Comparison of ENCODE assay signal across 14 cellular contexts in genomic region chr20:58457083-58457680, GRCh38. TPM values are rescaled to one million over a fixed set of nuclear protein-coding genes. Genes with fewer than 3 reads are reported as not detected.
DNase-seq lines count a peak whose midpoint lies in the region; ATAC-seq and TF ChIP-seq lines count a peak whose summit lies in the region.
"Had no signal": no experiment of that assay in that cellular context is flagged by ENCODE, and none has a peak within 500 bp of the region (broad histone marks: within the 10 kb centered on the region; RNA-seq: fewer than 3 reads in every experiment).

No MANE protein-coding gene starts in this region.

- H4K5ac ChIP-seq in IMR-90 (ENCODE audit: low read depth, low read length) = no peak overlapping the region

- H3K9ac ChIP-seq in IMR-90 (ENCODE audit: low read depth, low read length) (no peak overlapping the region), adipocyte (ENCODE audit: low read length) (no peak overlapping the region)

- no TSS peak for BruUV-seq in IMR-90 (replicated peaks; lab: Mats Ljungman, UMichigan)

- 73% methylated on average over 9 of the region's 14 CpGs; no CpG with 5 or more reads in 1 of the 2 experiments for WGBS in IMR-90 (ENCODE audit: extremely low coverage in 2 of 2, insufficient read length in 1 of 2), 2 experiments

- dilution Hi-C loops in IMR-90 (cut with HindIII; ENCODE audit: low sequenced_read_pairs, unreplicated experiment) = no loop called here

- ATAC-seq in IMR-90 (ENCODE audit: low read depth) (peak; percentile 80), GM21786 (IDR thresholded peaks at IDR 0.05; ENCODE audit: unreplicated experiment) (no peak), HG02970 (IDR thresholded peaks at IDR 0.05; ENCODE audit: low FRiP score, unreplicated experiment) (no peak), HG03097 (IDR thresholded peaks at IDR 0.05; ENCODE audit: low FRiP score, unreplicated experiment) (no peak)

- in situ Hi-C loops in IMR-90 (cut with MboI; ENCODE audit: low sequenced_read_pairs) = no loop called here

- H3K18ac ChIP-seq in IMR-90 (ENCODE audit: low read depth, low read length) = no peak overlapping the region

- no peak overlapping the region; the same call in 1 of the 2 replicates for H4K91ac ChIP-seq in IMR-90 (ENCODE audit: insufficient read depth, low read depth, low read length)

- DNase-seq in DMS79 treated with DMSO at 0.1 percent for 48 hours (lab: John Stamatoyannopoulos, UW) (peak; percentile 75), IMR-90 (peak; percentile 97), adipocyte (ENCODE audit: low read depth) (peak; percentile 19), kidney epithelial cell (ENCODE audit: low read depth) (peak; percentile 16), COLO668 (lab: John Stamatoyannopoulos, UW; ENCODE audit: unreplicated experiment) (no peak)
- DNase-seq: activated CD4-positive, CD25-positive, alpha-beta regulatory T cell; caudate nucleus; CD4-positive, alpha-beta T cell; NCI-H526 treated with DMSO at 0.1 percent for 48 hours had no signal

- no peak overlapping the region for H3K23ac ChIP-seq in IMR-90 (ENCODE audit: low read depth, low read length)

- H3K4me1 ChIP-seq in IMR-90 (ENCODE audit: control insufficient read depth, insufficient read depth, low read length) = 0 out of 2 replicates have a peak, but pooled peaks cover 1% of the 10 kb centered on the region
- H3K4me1 ChIP-seq in adipocyte (ENCODE audit: control insufficient read depth, insufficient read depth, low read length) = no peaks in the 10 kb centered on the region

- no peaks in the 10 kb centered on the region for H4K20me1 ChIP-seq in IMR-90 (ENCODE audit: insufficient read depth, low read length)

- H2BK120ac ChIP-seq in IMR-90 (ENCODE audit: low read depth, low read length) = no peak overlapping the region

- 0 out of 2 replicates have a peak, but pooled peaks cover 2% of the 10 kb centered on the region for H3K9me3 ChIP-seq in IMR-90 (ENCODE audit: control insufficient read depth, insufficient read depth, low read length)
- peaks cover 6% of the 10 kb centered on the region for H3K9me3 ChIP-seq in adipocyte (ENCODE audit: control insufficient read depth, low read length)

- TF ChIP-seq CTCF in IMR-90 (conservative IDR thresholded peaks at IDR 0.05; ENCODE audit: low read depth, low read length) (no peak), kidney epithelial cell (IDR thresholded peaks at IDR 0.05; ENCODE audit: insufficient read depth, low read length, poor library complexity, severe bottlenecking) (no peak)

- H3K4me2 ChIP-seq in IMR-90 (ENCODE audit: low read depth, low read length) = no peak overlapping the region

- no peak overlapping the region; the same call in 1 of the 2 replicates for H3K27ac ChIP-seq in IMR-90 (ENCODE audit: insufficient read depth, low read length)

- POLR2A ChIA-PET in IMR-90 (lab: Charles Lee; ENCODE audit: unreplicated experiment) = no interaction called here

- H3K36me3 ChIP-seq in IMR-90 (ENCODE audit: control insufficient read depth, insufficient read depth, low read length) (peaks cover 4% of the 10 kb centered on the region), adipocyte (ENCODE audit: control insufficient read depth, insufficient read depth, low read length, severe bottlenecking) (peaks cover under 1% of the 10 kb centered on the region), kidney epithelial cell (ENCODE audit: control insufficient read depth, insufficient read depth, low read length) (no peaks in the 10 kb centered on the region)

- H3K14ac ChIP-seq in IMR-90 (replicated peaks; ENCODE audit: low read depth, low read length) = no peak overlapping the region

- H3K27me3 ChIP-seq in IMR-90 (ENCODE audit: control insufficient read depth, insufficient read depth, low read length) = no peaks in the 10 kb centered on the region
- H3K27me3 ChIP-seq in adipocyte (replicated peaks; ENCODE audit: control insufficient read depth, insufficient read depth, low read length) = no peaks in the 10 kb centered on the region
- no peaks in the 10 kb centered on the region for H3K27me3 ChIP-seq in kidney epithelial cell (ENCODE audit: control insufficient read depth, insufficient read depth, low read length)

- intact Hi-C loops in IMR-90 (cut with micrococcal nuclease) = no loop called here

- H3K4ac ChIP-seq in IMR-90 (ENCODE audit: low read depth, low read length) = no peak overlapping the region

- peak overlapping the region; percentile 11 for H2AK9ac ChIP-seq in IMR-90 (replicated peaks; ENCODE audit: low read depth, low read length, poor library complexity)

- H2BK5ac ChIP-seq in IMR-90 (ENCODE audit: low read depth, low read length, poor library complexity, severe bottlenecking) = no peak overlapping the region

- H2AFZ ChIP-seq in IMR-90 (replicated peaks; ENCODE audit: low read length, poor library complexity) = peak overlapping the region; percentile 66

- no peak overlapping the region for H3K4me3 ChIP-seq in IMR-90 (ENCODE audit: insufficient read depth, low read depth, low read length)
- H3K4me3 ChIP-seq in adipocyte (ENCODE audit: low read length) = no peak overlapping the region
- H3K4me3 ChIP-seq in kidney epithelial cell (ENCODE audit: low read depth, low read length) = no peak overlapping the region

- peak; percentile 72 for TF ChIP-seq POLR2A in IMR-90 (IDR thresholded peaks at IDR 0.05; ENCODE audit: low read depth, low read length)

- no peak overlapping the region for H2BK15ac ChIP-seq in IMR-90 (ENCODE audit: low read depth, low read length)

- H2AK5ac ChIP-seq in IMR-90 (ENCODE audit: low read depth, low read length) = peak overlapping the region; percentile 62; the same call in 1 of the 2 replicates

- no peak overlapping the region for H3K56ac ChIP-seq in IMR-90 (ENCODE audit: extremely low read depth, insufficient read depth, low read length)

- peak overlapping the region; percentile 27; the same call in 1 of the 2 replicates for H2BK20ac ChIP-seq in IMR-90 (ENCODE audit: low read depth, low read length)

- TF ChIP-seq RAD21 in IMR-90 (IDR thresholded peaks at IDR 0.05; ENCODE audit: low read length) = no peak

- H4K8ac ChIP-seq in IMR-90 (ENCODE audit: low read depth in 2 of 2, low read length in 2 of 2) = no peak overlapping the region

- peaks cover 9% of the 10 kb centered on the region; the same call in 1 of the 2 replicates for H3K9me1 ChIP-seq in IMR-90 (ENCODE audit: insufficient read depth, low read length)

- CTCF ChIA-PET in IMR-90 (lab: Yijun Ruan, JAX) = no interaction called here

- peaks cover 0 to 20% of the 10 kb centered on the region in 2 experiments; a peak in 2 of 4 replicates for H3K79me1 ChIP-seq in IMR-90 (ENCODE audit: low read depth in 1 of 2, low read length in 2 of 2)

TF ChIP-seq in IMR-90, 13 proteins besides CTCF, POLR2A, EP300 and RAD21:
- TF ChIP-seq SMC3 (IDR thresholded peaks at IDR 0.05; ENCODE audit: low read depth, low read length) = 0 out of 2 replicates have a peak, but pooled peaks have one; percentile 19
- TF ChIP-seq CHD1 (IDR thresholded peaks at IDR 0.05; ENCODE audit: low read depth, low read length) = no peak
- TF ChIP-seq ELK1 (IDR thresholded peaks at IDR 0.05; ENCODE audit: borderline replicate concordance, low read depth, low read length) = no peak
- no peak for TF ChIP-seq RFX5 (IDR thresholded peaks at IDR 0.05; ENCODE audit: low read depth, low read length)
- no peak for TF ChIP-seq RCOR1 (IDR thresholded peaks at IDR 0.05; ENCODE audit: insufficient replicate concordance, low read length)
- TF ChIP-seq MAFK (IDR thresholded peaks at IDR 0.05; ENCODE audit: low read depth, low read length) = no peak
- TF ChIP-seq MAZ (IDR thresholded peaks at IDR 0.05; ENCODE audit: borderline replicate concordance, low read depth, low read length) = peak; percentile 94
- 0 out of 2 replicates have a peak, but pooled peaks have one; percentile 44 for TF ChIP-seq MXI1 (IDR thresholded peaks at IDR 0.05; ENCODE audit: borderline replicate concordance, low read depth, low read length)
- no peak for TF ChIP-seq NFE2L2 (IDR thresholded peaks at IDR 0.05; ENCODE audit: low read depth, low read length)
- TF ChIP-seq FOS (IDR thresholded peaks at IDR 0.05; ENCODE audit: low read depth, low read length) = peak; percentile 80
- TF ChIP-seq USF2 (IDR thresholded peaks at IDR 0.05; ENCODE audit: low read depth, low read length) = peak; percentile 95
- TF ChIP-seq BHLHE40 (IDR thresholded peaks at IDR 0.05; ENCODE audit: low read depth, low read length) = peak; percentile 92
- no peak for TF ChIP-seq CEBPB (IDR thresholded peaks at IDR 0.05; ENCODE audit: low read depth, low read length)

RNA-seq across cellular contexts. Expression of gene APCDD1L, which starts 58.0 kb away (rescaled TPM):
- total RNA-seq in IMR-90 (2012; rRNA removed) (2.2 and 2.5 TPM in 2 replicates), kidney epithelial cell (5.1 and 5.9 TPM in 2 replicates)
- polyA plus RNA-seq in IMR-90 (2012; rRNA removed) = 18.0 and 18.3 TPM in 2 replicates
- 11.4 and 19.3 TPM in 2 replicates for polyA plus RNA-seq in IMR-90 (2012; cell fraction: cytosol; rRNA removed)
- polyA plus RNA-seq in IMR-90 (2012; cell fraction: nucleus; rRNA removed; ENCODE audit: low replicate concordance) = 7.7 and 18.8 TPM in 2 replicates
- total RNA-seq: CD4-positive, alpha-beta T cell; SK-MEL-5; temporal lobe had no signal
